Comparison of ENCODE assay signal across 29 cellular contexts in genomic region chr22:50720861-50721844, GRCh38. TPM values are rescaled to one million over a fixed set of nuclear protein-coding genes. Genes with fewer than 3 reads are reported as not detected.
DNase-seq lines count a peak whose midpoint lies in the region; ATAC-seq, FAIRE-seq and TF ChIP-seq lines count a peak whose summit lies in the region.
"Had no signal": no experiment of that assay in that cellular context is flagged by ENCODE, and none has a peak within 500 bp of the region (broad histone marks: within the 10 kb centered on the region; RNA-seq: fewer than 3 reads in every experiment).

No MANE protein-coding gene starts in this region.

- no peaks in the 10 kb centered on the region for H3K9me3 Mint-ChIP-seq in MCF 10A (ENCODE audit: unreplicated experiment)
- H3K9me3 Mint-ChIP-seq: activated CD4-positive, alpha-beta T cell treated with anti-CD3 and anti-CD28 coated beads, Interleukin-2, amount 10 ng/mL, durations not matched to agents 24 days and 14 days; activated T-helper 2 cell treated with anti-CD3 and anti-CD28 coated beads, Interferon-gamma antibody, Interleukin-2, Interleukin-4, amounts not matched to agents 10 μg/mL and 5 μg/mL and 100 μg/mL, durations not matched to agents 14 hours and 24 hours and 36 hours; brain; stimulated activated naive B cell treated with anti-CD40 and anti-IgM and Interleukin-4, amounts not matched to agents 10 μg/mL and 1 μg/mL and 100 μg/mL, for 72 hours; T-cell had no signal

- DNase-seq in breast epithelium (ENCODE audit: low spot score in 2 of 2) (no peak), MCF 10A (ENCODE audit: unreplicated experiment) (no peak), coronary artery (ENCODE audit: low spot score) (no peak), left lobe of liver (ENCODE audit: low spot score) (no peak), substantia nigra (lab: John Stamatoyannopoulos, UW) (peak in 2 of 49 donors; percentile 57 to 83), RCC 7860 (ENCODE audit: low spot score) (no peak), tibial nerve (ENCODE audit: low spot score in 2 of 2) (no peak)
- DNase-seq: 8988T; activated CD4-positive, alpha-beta T cell treated with anti-CD3 and anti-CD28 coated beads, Interleukin-2, amount 10 ng/mL, durations not matched to agents 24 days and 14 days; activated CD8-positive, alpha-beta memory T cell treated with anti-CD3 and anti-CD28 coated beads for 24 hours; activated naive CD4-positive, alpha-beta T cell treated with anti-CD3 and anti-CD28 coated beads, Interleukin-2, amount 50 U/mL, for 16 hours; activated T-cell treated with anti-CD3 and anti-CD28 coated beads for 4 hours; midbrain; naive B cell; NCI-H2107; stimulated activated naive B cell treated with anti-CD40 and anti-IgM and Interleukin-4, amounts not matched to agents 10 μg/mL and 1 μg/mL and 100 μg/mL, for 72 hours; T-cell; upper lobe of right lung had no signal

- POLR2A ChIA-PET in MCF 10A (lab: Yijun Ruan, JAX): interaction anchor here (0.6 kb wide), 1 partner anchor 13 kb away, joined by 3 read pairs; no protein-coding TSS in a partner anchor

- no TSS peak for BruUV-seq in MCF 10A (replicated peaks; lab: Mats Ljungman, UMichigan)

- ATAC-seq in left lobe of liver (peak; percentile 8), GM19463 (IDR thresholded peaks at IDR 0.05; ENCODE audit: unreplicated experiment) (no peak)
- ATAC-seq: stimulated activated naive B cell treated with anti-CD40 and anti-IgM and Interleukin-4, amounts not matched to agents 10 μg/mL and 1 μg/mL and 100 μg/mL, for 72 hours; T-cell; upper lobe of right lung had no signal

- H3K4me3 ChIP-seq in breast epithelium: peak overlapping the region in 2 of 3 donors; percentile 21 to 57
- peak overlapping the region; percentile 40 for H3K4me3 ChIP-seq in coronary artery
- peak overlapping the region in 1 of 4 donors; percentile 39 for H3K4me3 ChIP-seq in tibial nerve
- H3K4me3 ChIP-seq: SJSA1, upper lobe of right lung had no signal

- TF ChIP-seq CTCF in breast epithelium (IDR thresholded peaks at IDR 0.05): no peak
- TF ChIP-seq CTCF in MCF 10A (IDR thresholded peaks at IDR 0.05; ENCODE audit: unreplicated experiment): no peak
- TF ChIP-seq CTCF in coronary artery (IDR thresholded peaks at IDR 0.05): no peak
- no peak for TF ChIP-seq CTCF in tibial nerve (IDR thresholded peaks at IDR 0.05)

- H3K27ac ChIP-seq in breast epithelium (no peak overlapping the region), coronary artery (no peak overlapping the region), substantia nigra (ENCODE audit: low read depth, low read length, poor library complexity, severe bottlenecking) (peak overlapping the region; percentile 17), tibial nerve (no peak overlapping the region)
- H3K27ac ChIP-seq: GM23248, HL-60, SJSA1, upper lobe of right lung had no signal

- H3K4me1 ChIP-seq in breast epithelium: no peaks in the 10 kb centered on the region
- peaks cover 0 to 16% (median 0%) of the 10 kb centered on the region in 4 donors for H3K4me1 ChIP-seq in tibial nerve
- H3K4me1 ChIP-seq: SJSA1 had no signal

- CTCF ChIA-PET in MCF 10A (lab: Yijun Ruan, JAX): interaction anchor here (3.0 kb wide), 1 partner anchor 11 kb away, joined by 16 read pairs; no protein-coding TSS in a partner anchor

- H3K36me3 ChIP-seq in breast epithelium: no peaks in the 10 kb centered on the region
- H3K36me3 ChIP-seq in tibial nerve: peaks cover 0 to 56% (median 0%) of the 10 kb centered on the region in 3 donors
- H3K36me3 ChIP-seq: SJSA1, upper lobe of right lung had no signal

- no peaks in the 10 kb centered on the region for H3K9me3 ChIP-seq in breast epithelium
- no peaks in the 10 kb centered on the region for H3K9me3 ChIP-seq in tibial nerve
- H3K9me3 ChIP-seq: SJSA1, upper lobe of right lung had no signal

- H3K4me3 Mint-ChIP-seq in MCF 10A (ENCODE audit: unreplicated experiment): no peak overlapping the region
- H3K4me3 Mint-ChIP-seq: activated CD4-positive, alpha-beta T cell treated with anti-CD3 and anti-CD28 coated beads, Interleukin-2, amount 10 ng/mL, durations not matched to agents 24 days and 14 days; brain; naive B cell; stimulated activated naive B cell treated with anti-CD40 and anti-IgM and Interleukin-4, amounts not matched to agents 10 μg/mL and 1 μg/mL and 100 μg/mL, for 72 hours; T-cell had no signal

- no peak for FAIRE-seq in RCC 7860 (lab: Jason Lieb, UNC)
- FAIRE-seq: GM18507, islet of Langerhans had no signal

- TF ChIP-seq EP300 in tibial nerve (IDR thresholded peaks at IDR 0.05): no peak

- TF ChIP-seq POLR2A in breast epithelium (IDR thresholded peaks at IDR 0.05) (no peak), tibial nerve (IDR thresholded peaks at IDR 0.05) (no peak)

- H3K36me3 Mint-ChIP-seq in MCF 10A (ENCODE audit: insufficient read depth, unreplicated experiment): no peaks in the 10 kb centered on the region
- H3K36me3 Mint-ChIP-seq: naive B cell; stimulated activated naive B cell treated with anti-CD40 and anti-IgM and Interleukin-4, amounts not matched to agents 10 μg/mL and 1 μg/mL and 100 μg/mL, for 72 hours; T-cell had no signal

- intact Hi-C loops in breast epithelium (cut with DNase I; ENCODE audit: low total_unique reads) (no loop called here), MCF 10A (cut with micrococcal nuclease) (no loop called here)

- 67 to 75% methylated on average over 34 to 46 of the region's 71 CpGs for WGBS in tibial nerve, 2 donors

- H3K27me3 ChIP-seq in breast epithelium (peaks cover 0 to 23% of the 10 kb centered on the region in 2 donors), tibial nerve (peaks cover 0 to 30% of the 10 kb centered on the region in 2 donors)
- H3K27me3 ChIP-seq: upper lobe of right lung had no signal

- no peaks in the 10 kb centered on the region for H3K27me3 Mint-ChIP-seq in MCF 10A (ENCODE audit: insufficient read depth, unreplicated experiment)
- H3K27me3 Mint-ChIP-seq: activated CD4-positive, alpha-beta T cell treated with anti-CD3 and anti-CD28 coated beads, Interleukin-2, amount 10 ng/mL, durations not matched to agents 24 days and 14 days had no signal

- H3K27ac Mint-ChIP-seq in MCF 10A (ENCODE audit: low read depth, unreplicated experiment): no peak overlapping the region
- H3K27ac Mint-ChIP-seq: activated CD4-positive, alpha-beta T cell treated with anti-CD3 and anti-CD28 coated beads, Interleukin-2, amount 10 ng/mL, durations not matched to agents 24 days and 14 days; activated T-helper 2 cell treated with anti-CD3 and anti-CD28 coated beads, Interferon-gamma antibody, Interleukin-2, Interleukin-4, amounts not matched to agents 10 μg/mL and 5 μg/mL and 100 μg/mL, durations not matched to agents 14 hours and 24 hours and 36 hours; brain; naive B cell; stimulated activated naive B cell treated with anti-CD40 and anti-IgM and Interleukin-4, amounts not matched to agents 10 μg/mL and 1 μg/mL and 100 μg/mL, for 72 hours; T-cell had no signal

- no peaks in the 10 kb centered on the region for H3K4me1 Mint-ChIP-seq in MCF 10A (ENCODE audit: insufficient read depth, unreplicated experiment)
- H3K4me1 Mint-ChIP-seq: activated CD4-positive, alpha-beta T cell treated with anti-CD3 and anti-CD28 coated beads, Interleukin-2, amount 10 ng/mL, durations not matched to agents 24 days and 14 days; brain had no signal

RNA-seq across cellular contexts. Expression of gene ACR, which starts 16.9 kb away (rescaled TPM):
- total RNA-seq in breast epithelium (under 1 TPM in 2 of 3 donors, not detected in 1; 0.44 to 0.80 TPM), MCF 10A (2022) (not detected in 2 replicates), left lobe of liver (0.83 TPM), tibial nerve (1 to 10 TPM in 2 of 4 donors, not detected in 2; 2.2 to 4.8 TPM)
- total RNA-seq: activated CD4-positive, alpha-beta T cell treated with anti-CD3 and anti-CD28 coated beads, Interleukin-2, amount 10 ng/mL, durations not matched to agents 24 days and 14 days; activated T-helper 2 cell treated with anti-CD3 and anti-CD28 coated beads, Interferon-gamma antibody, Interleukin-2, Interleukin-4, amounts not matched to agents 10 μg/mL and 5 μg/mL and 100 μg/mL, durations not matched to agents 14 hours and 24 hours and 36 hours; epithelial cell of proximal tubule; GM23248; LHCN-M2; RPMI7951; SJSA1; T-cell had no signal

RNA-seq across cellular contexts. Expression of gene SHANK3, which starts 48.5 kb away (rescaled TPM):
- 10 to 100 TPM in 1 of 3 donors, 1 to 10 TPM in 2; 4.8 to 28.8 (median 5.9) TPM for total RNA-seq in breast epithelium
- 1.2 and 1.9 TPM in 2 replicates for total RNA-seq in MCF 10A (2022)
- total RNA-seq in left lobe of liver: 22.8 TPM
- 10 to 100 TPM; 10.3 to 29.4 (median 20.5) TPM for total RNA-seq in tibial nerve
